ENCODE assay signal across 11 cellular contexts in genomic region chr14:105059917-105060565, GRCh38. TPM values are rescaled to one million over a fixed set of nuclear protein-coding genes. Genes with fewer than 3 reads are reported as not detected.
DNase-seq lines count a peak whose midpoint lies in the region; ATAC-seq and TF ChIP-seq lines count a peak whose summit lies in the region.
"Had no signal": no experiment of that assay in that cellular context is flagged by ENCODE, and none has a peak within 500 bp of the region (broad histone marks: within the 10 kb centered on the region; RNA-seq: fewer than 3 reads in every experiment).

No MANE protein-coding gene starts in this region.

- no peaks in the 10 kb centered on the region for H3K9me3 ChIP-seq in esophagus squamous epithelium

- ATAC-seq in activated CD4-positive, alpha-beta T cell treated with anti-CD3 and anti-CD28 coated beads for 36 hours, result peak; percentile 1
- ATAC-seq in activated B cell treated with CpG ODN at 0.5 μM for 24 hours (ENCODE audit: low read depth), result no peak
- ATAC-seq in stimulated activated memory B cell treated with anti-CD40 and anti-IgM and Interleukin-4, amounts not matched to agents 10 μg/mL and 1 μg/mL and 100 μg/mL, for 72 hours, result no peak

- no peak overlapping the region for H2BK5ac ChIP-seq in mesendoderm (ENCODE audit: low read length)

- no peak for TF ChIP-seq POLR2A in esophagus squamous epithelium (IDR thresholded peaks at IDR 0.05)

- H3K4ac ChIP-seq in mesendoderm (ENCODE audit: low read depth, low read length), result no peak overlapping the region

- H4K8ac ChIP-seq in mesendoderm (ENCODE audit: low read depth, low read length), result no peak overlapping the region

- H3K9me3 Mint-ChIP-seq in activated CD4-positive, alpha-beta T cell treated with anti-CD3 and anti-CD28 coated beads for 36 hours (ENCODE audit: low read depth), result no peaks in the 10 kb centered on the region
- H3K9me3 Mint-ChIP-seq in activated B cell treated with CpG ODN at 0.5 μM for 24 hours, result no peaks in the 10 kb centered on the region
- no peaks in the 10 kb centered on the region for H3K9me3 Mint-ChIP-seq in stimulated activated memory B cell treated with anti-CD40 and anti-IgM and Interleukin-4, amounts not matched to agents 10 μg/mL and 1 μg/mL and 100 μg/mL, for 72 hours

- no peak overlapping the region for H3K23ac ChIP-seq in mesendoderm (ENCODE audit: low read length)

- H3K36me3 ChIP-seq in esophagus squamous epithelium (no peaks in the 10 kb centered on the region), mesendoderm (ENCODE audit: control insufficient read depth, insufficient read depth, low read length) (no peaks in the 10 kb centered on the region)

- no peak overlapping the region for H2AK5ac ChIP-seq in mesendoderm (ENCODE audit: low read length)

- no peak overlapping the region for H3K4me2 ChIP-seq in mesendoderm (ENCODE audit: low read length)

- TF ChIP-seq CTCF in activated B cell treated with CpG ODN at 0.5 μM for 24 hours (IDR thresholded peaks at IDR 0.05) (no peak), esophagus squamous epithelium (IDR thresholded peaks at IDR 0.05) (no peak)

- H4K5ac ChIP-seq in mesendoderm (ENCODE audit: low read length), result no peak overlapping the region

- H3K27ac ChIP-seq in esophagus squamous epithelium, result peak overlapping the region in 3 of 4 donors; percentile 51 to 78 (median 74)
- H3K27ac ChIP-seq in mesendoderm (ENCODE audit: low read depth, low read length), result no peak overlapping the region

- no peak overlapping the region for H2BK15ac ChIP-seq in mesendoderm (replicated peaks; ENCODE audit: low read depth)

- H3K4me3 ChIP-seq in esophagus squamous epithelium (peak overlapping the region in 1 of 4 donors; percentile 3), mesendoderm (ENCODE audit: low read length) (no peak overlapping the region)

- WGBS in esophagus squamous epithelium, 2 donors, result 71 to 80% methylated on average over 3 to 6 of the region's 16 CpGs
- WGBS in mesendoderm (ENCODE audit: extremely low coverage, insufficient coverage, low lambda C conversion rate), result no CpG with 5 or more reads among the region's 16 CpGs

- no peaks in the 10 kb centered on the region for H3K79me2 ChIP-seq in mesendoderm (ENCODE audit: control insufficient read depth, insufficient read depth, low read length)

- POLR2A ChIA-PET in activated CD4-positive, alpha-beta T cell treated with anti-CD3 and anti-CD28 coated beads for 36 hours (lab: Charles Lee), result no interaction called here
- POLR2A ChIA-PET in activated B cell treated with CpG ODN at 0.5 μM for 24 hours (lab: Charles Lee), result interaction anchor here (1.5 to 2.2 kb wide), 4 partner anchors 15 to 137 kb away, joined by 7 to 18 read pairs (median 11); no protein-coding TSS in a partner anchor

- H3K27ac Mint-ChIP-seq in activated CD4-positive, alpha-beta T cell treated with anti-CD3 and anti-CD28 coated beads for 36 hours, result peak overlapping the region; percentile 88
- H3K27ac Mint-ChIP-seq in activated B cell treated with CpG ODN at 0.5 μM for 24 hours, result peak overlapping the region; percentile 89
- H3K27ac Mint-ChIP-seq in stimulated activated memory B cell treated with anti-CD40 and anti-IgM and Interleukin-4, amounts not matched to agents 10 μg/mL and 1 μg/mL and 100 μg/mL, for 72 hours, result peak overlapping the region; percentile 94

- H3K4me3 Mint-ChIP-seq in activated CD4-positive, alpha-beta T cell treated with anti-CD3 and anti-CD28 coated beads for 36 hours, result peak overlapping the region; percentile 92
- H3K4me3 Mint-ChIP-seq in activated B cell treated with CpG ODN at 0.5 μM for 24 hours, result peak overlapping the region; percentile 90
- H3K4me3 Mint-ChIP-seq in stimulated activated memory B cell treated with anti-CD40 and anti-IgM and Interleukin-4, amounts not matched to agents 10 μg/mL and 1 μg/mL and 100 μg/mL, for 72 hours, result peak overlapping the region; percentile 96

- H3K79me1 ChIP-seq in mesendoderm (ENCODE audit: low read length), result no peaks in the 10 kb centered on the region

- peaks cover 42% of the 10 kb centered on the region for H3K36me3 Mint-ChIP-seq in activated CD4-positive, alpha-beta T cell treated with anti-CD3 and anti-CD28 coated beads for 36 hours (ENCODE audit: low read depth)
- peaks cover 47% of the 10 kb centered on the region for H3K36me3 Mint-ChIP-seq in activated B cell treated with CpG ODN at 0.5 μM for 24 hours (ENCODE audit: low read depth)
- peaks cover 34% of the 10 kb centered on the region for H3K36me3 Mint-ChIP-seq in stimulated activated memory B cell treated with anti-CD40 and anti-IgM and Interleukin-4, amounts not matched to agents 10 μg/mL and 1 μg/mL and 100 μg/mL, for 72 hours

- no peak overlapping the region for H2BK120ac ChIP-seq in mesendoderm (ENCODE audit: low read depth, low read length)

- peak; percentile 50 for DNase-seq in activated CD4-positive, alpha-beta T cell treated with anti-CD3 and anti-CD28 coated beads for 36 hours
- no peak for DNase-seq in activated CD4-positive, alpha-beta T cell treated with anti-CD3 and anti-CD28 coated beads for 4 hours
- DNase-seq in activated B cell treated with CpG ODN at 0.5 μM for 24 hours (no peak), esophagus squamous epithelium (lab: John Stamatoyannopoulos, UW) (no peak), LoVo (ENCODE audit: low spot score) (no peak), T-helper 9 cell (no peak), mesendoderm (no peak)
- DNase-seq: DND-41, NCI-H510A had no signal

- H3K56ac ChIP-seq in mesendoderm (ENCODE audit: low read length), result no peak overlapping the region

- H3K27me3 ChIP-seq in esophagus squamous epithelium, result peaks cover 0 to 27% (median 0%) of the 10 kb centered on the region in 4 donors
- H3K27me3 ChIP-seq in mesendoderm (ENCODE audit: insufficient read depth, low read length, poor library complexity), result peaks cover 6% of the 10 kb centered on the region

- H3K4me1 ChIP-seq in esophagus squamous epithelium, result peaks cover 8 to 46% (median 12%) of the 10 kb centered on the region in 3 donors
- H3K4me1 ChIP-seq in mesendoderm (ENCODE audit: control insufficient read depth, low read depth, low read length), result no peaks in the 10 kb centered on the region

- intact Hi-C loops in activated CD4-positive, alpha-beta T cell treated with anti-CD3 and anti-CD28 coated beads for 36 hours (cut with DNase I, micrococcal nuclease), result loop anchor here (1.0 to 10.0 kb wide), 4 partner anchors 10 to 425 kb away; partner anchors contain the start of genes CDCA4 (in 1 of the 2) and CRIP1 (in 1 of the 2)
- intact Hi-C loops in activated B cell treated with CpG ODN at 0.5 μM for 24 hours (cut with micrococcal nuclease) (loop anchor here (1.0 to 5.0 kb wide), 2 partner anchors 26 to 133 kb away; no protein-coding TSS in a partner anchor), esophagus squamous epithelium (cut with DNase I) (no loop called here)

- CTCF ChIA-PET in activated CD4-positive, alpha-beta T cell treated with anti-CD3 and anti-CD28 coated beads for 36 hours (lab: Charles Lee), result interaction anchor here (0.7 to 4.4 kb wide), 8 partner anchors 11 to 34 kb away, joined by 3 to 22 read pairs (median 8); no protein-coding TSS in a partner anchor
- CTCF ChIA-PET in activated B cell treated with CpG ODN at 0.5 μM for 24 hours (lab: Charles Lee), result interaction anchor here (0.9 to 7.7 kb wide), 3 partner anchors 15 to 291 kb away, joined by 3 to 56 read pairs (median 6); no protein-coding TSS in a partner anchor

- H3K9ac ChIP-seq in mesendoderm (ENCODE audit: low read length), result no peak overlapping the region

- peaks cover 53% of the 10 kb centered on the region for H3K4me1 Mint-ChIP-seq in activated CD4-positive, alpha-beta T cell treated with anti-CD3 and anti-CD28 coated beads for 36 hours
- peaks cover 61% of the 10 kb centered on the region for H3K4me1 Mint-ChIP-seq in activated B cell treated with CpG ODN at 0.5 μM for 24 hours
- H3K4me1 Mint-ChIP-seq in stimulated activated memory B cell treated with anti-CD40 and anti-IgM and Interleukin-4, amounts not matched to agents 10 μg/mL and 1 μg/mL and 100 μg/mL, for 72 hours, result peaks cover 67% of the 10 kb centered on the region

- H3K18ac ChIP-seq in mesendoderm (ENCODE audit: low read length), result no peak overlapping the region

- H3K27me3 Mint-ChIP-seq in activated CD4-positive, alpha-beta T cell treated with anti-CD3 and anti-CD28 coated beads for 36 hours, result no peaks in the 10 kb centered on the region
- no peaks in the 10 kb centered on the region for H3K27me3 Mint-ChIP-seq in activated B cell treated with CpG ODN at 0.5 μM for 24 hours
- no peaks in the 10 kb centered on the region for H3K27me3 Mint-ChIP-seq in stimulated activated memory B cell treated with anti-CD40 and anti-IgM and Interleukin-4, amounts not matched to agents 10 μg/mL and 1 μg/mL and 100 μg/mL, for 72 hours

RNA-seq across cellular contexts. Expression of gene GPR132, which starts 5.2 kb away (rescaled TPM):
- 10 to 100 TPM; 27.7 to 35.4 TPM for total RNA-seq in activated CD4-positive, alpha-beta T cell treated with anti-CD3 and anti-CD28 coated beads for 36 hours
- total RNA-seq in activated B cell treated with CpG ODN at 0.5 μM for 24 hours (43.4 and 48.5 TPM in 2 replicates), esophagus squamous epithelium (1 to 10 TPM in 3 of 4 donors, under 1 TPM in 1; 0.79 to 5.0 (median 1.6) TPM)
- not detected for polyA plus RNA-seq in mesendoderm (2013, experiment 1 of 2)
- polyA plus RNA-seq in mesendoderm (2013, experiment 2 of 2), result not detected
- total RNA-seq: M059J had no signal

RNA-seq across cellular contexts. Expression of gene CDCA4, which starts 39.2 kb away (rescaled TPM):
- 10 to 100 TPM; 52.0 to 62.7 TPM for total RNA-seq in activated CD4-positive, alpha-beta T cell treated with anti-CD3 and anti-CD28 coated beads for 36 hours
- total RNA-seq in activated B cell treated with CpG ODN at 0.5 μM for 24 hours (11.7 and 13.6 TPM in 2 replicates), esophagus squamous epithelium (10 to 100 TPM; 15.3 to 35.0 (median 23.3) TPM)
- polyA plus RNA-seq in mesendoderm (2013, experiment 1 of 2), result 41.6 TPM
- 41.5 TPM for polyA plus RNA-seq in mesendoderm (2013, experiment 2 of 2)
